15 cellular contexts compared by ENCODE assay signal in the genomic region with DNA sequence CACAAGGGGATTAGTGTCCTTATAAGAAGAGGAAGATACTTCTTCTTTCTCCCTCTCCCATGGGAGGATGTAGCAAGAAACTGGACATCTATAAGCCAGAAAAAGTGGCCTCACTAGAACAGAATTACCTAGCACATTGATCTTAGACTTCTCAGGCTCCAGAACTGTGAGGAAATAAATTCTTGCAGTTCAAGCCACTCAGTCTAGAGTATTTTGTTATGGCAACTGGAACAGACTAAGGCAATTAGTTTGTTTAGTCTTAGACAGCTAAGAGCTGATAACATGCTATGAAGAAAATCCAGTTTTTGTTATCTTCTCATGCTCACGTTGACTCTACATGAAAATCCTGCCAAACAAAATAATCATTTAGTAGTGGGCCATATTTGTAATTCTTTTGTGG.
DNase-seq lines count a peak whose midpoint lies in the region; ATAC-seq, FAIRE-seq and TF ChIP-seq lines count a peak whose summit lies in the region.
"Had no signal": no experiment of that assay in that cellular context is flagged by ENCODE, and none has a peak within 500 bp of the region (broad histone marks: within the 10 kb centered on the region; RNA-seq: fewer than 3 reads in every experiment).

No MANE protein-coding gene starts in this region.

- no peaks in the 10 kb centered on the region for H3K9me3 ChIP-seq in pancreas
- H3K9me3 ChIP-seq: A549, BLaER1, HAP-1 had no signal

- ATAC-seq in left cardiac atrium (peak; percentile 27 to 63), Right ventricle myocardium superior (ENCODE audit: poor library complexity) (no peak), pancreas (peak in 3 of 4 donors; percentile 55 to 63 (median 56))
- ATAC-seq: A549 had no signal

- intact Hi-C loops in left cardiac atrium (cut with DNase I) (no loop called here), Right ventricle myocardium superior (cut with DNase I) (no loop called here), pancreas (cut with DNase I) (no loop called here)

- 3 to 5% methylated on average over 1 of the region's 1 CpG for WGBS in pancreas, 2 donors

- DNase-seq in left cardiac atrium (no peak), Right ventricle myocardium superior (no peak), astrocyte of the hippocampus (ENCODE audit: low read depth, low spot score) (peak; percentile 15), pancreas (no peak), AG20443 (ENCODE audit: low spot score) (no peak)
- DNase-seq in activated CD4-positive, alpha-beta T cell treated with anti-CD3 and anti-CD28 coated beads, Interleukin-2, amount 50 U/mL, for 1 hour = no peak
- no peak for DNase-seq in activated CD4-positive, alpha-beta T cell treated with anti-CD3 and anti-CD28 coated beads for 1 hour
- DNase-seq: CD4-positive, alpha-beta memory T cell; DMS79 treated with DMSO at 0.1 percent for 48 hours; GF-D8 had no signal

- no peak for FAIRE-seq in pancreas (lab: Jason Lieb, UNC)
- FAIRE-seq: A549, H1 had no signal

- no peaks in the 10 kb centered on the region for H3K4me1 ChIP-seq in pancreas
- H3K4me1 ChIP-seq: A549, BLaER1 had no signal

- no peak for TF ChIP-seq CTCF in pancreas (IDR thresholded peaks at IDR 0.05)

- H3K4me3 ChIP-seq in pancreas = no peak overlapping the region
- H3K4me3 ChIP-seq: A549, BLaER1, HAP-1 had no signal

- no peaks in the 10 kb centered on the region for H3K36me3 ChIP-seq in pancreas
- H3K36me3 ChIP-seq: BLaER1, HAP-1 had no signal

- H3K27me3 ChIP-seq in pancreas = no peaks in the 10 kb centered on the region
- H3K27me3 ChIP-seq: BLaER1 had no signal

- no peak overlapping the region for H3K27ac ChIP-seq in pancreas
- H3K27ac ChIP-seq: 22Rv1, A549, BLaER1 had no signal
